26 cellular contexts compared by ENCODE assay signal in genomic region chr9:136264046-136264802, GRCh38. TPM values are rescaled to one million over a fixed set of nuclear protein-coding genes. Genes with fewer than 3 reads are reported as not detected.
DNase-seq lines count a peak whose midpoint lies in the region; ATAC-seq, FAIRE-seq and TF ChIP-seq lines count a peak whose summit lies in the region.
"Had no signal": no experiment of that assay in that cellular context is flagged by ENCODE, and none has a peak within 500 bp of the region (broad histone marks: within the 10 kb centered on the region; RNA-seq: fewer than 3 reads in every experiment).

No MANE protein-coding gene starts in this region.

- H3K4me3 ChIP-seq in left ventricle myocardium inferior: no peak overlapping the region
- no peak overlapping the region for H3K4me3 ChIP-seq in keratinocyte (ENCODE audit: control insufficient read depth in 2 of 3, extremely low read depth in 1 of 3, insufficient read depth in 2 of 3, low read depth in 1 of 3, low read length in 3 of 3)
- H3K4me3 ChIP-seq: coronary artery, tibial nerve had no signal

- H3K9ac ChIP-seq in keratinocyte (ENCODE audit: control insufficient read depth, extremely low read depth, insufficient read depth, low read length): no peak overlapping the region

- H3K36me3 ChIP-seq in left ventricle myocardium inferior (no peaks in the 10 kb centered on the region), keratinocyte (ENCODE audit: control insufficient read depth in 2 of 2, extremely low read depth in 1 of 2, insufficient read depth in 2 of 2, low read length in 2 of 2) (no peaks in the 10 kb centered on the region)
- H3K36me3 ChIP-seq: tibial nerve had no signal

- peak; percentile 47 for DNase-seq in Right ventricle myocardium inferior (ENCODE audit: missing footprints)
- DNase-seq in left ventricle myocardium inferior: no peak
- peak; percentile 57 for DNase-seq in RPMI8226
- DNase-seq in keratinocyte (ENCODE audit: low read depth, low spot score): no peak
- no peak for DNase-seq in Kasumi-1 (lab: John Stamatoyannopoulos, UW)
- no peak for DNase-seq in C1 segment of cervical spinal cord (lab: John Stamatoyannopoulos, UW)
- DNase-seq: activated CD4-positive, alpha-beta T cell treated with anti-CD3 and anti-CD28 coated beads, Interleukin-2, amount 50 U/mL, for 1 hour; activated naive CD4-positive, alpha-beta T cell; activated T-cell treated with anti-CD3 and anti-CD28 coated beads for 4 hours; aorta; EL; foreskin fibroblast; KBM-7; left cardiac atrium; midbrain; NCI-H1105 treated with DMSO at 0.1 percent for 48 hours; NCI-H345; Right ventricle myocardium superior; stimulated activated CD4-positive, alpha-beta T cell treated with anti-CD3 and anti-CD28 coated beads, Interleukin-15, amount 100 ng/mL, for 24 hours; T-cell had no signal

- dilution Hi-C loops in keratinocyte (cut with MboI; ENCODE audit: extremely low pct_ligation_motif_present, low sequenced_read_pairs): no loop called here

- TF ChIP-seq CTCF in left ventricle myocardium inferior (IDR thresholded peaks at IDR 0.05; ENCODE audit: borderline replicate concordance): no peak
- peak; percentile 29 to 60 (median 38) for TF ChIP-seq CTCF in keratinocyte (optimal IDR thresholded peaks at IDR 0.05 in 1 of 3, IDR thresholded peaks at IDR 0.05 in 1 of 3, conservative IDR thresholded peaks at IDR 0.05 in 1 of 3; ENCODE audit: extremely low read depth in 1 of 3, insufficient read depth in 2 of 3, low read length in 3 of 3)

- FAIRE-seq in keratinocyte (lab: Jason Lieb, UNC): no peak
- FAIRE-seq: H54 had no signal

- H4K20me1 ChIP-seq in keratinocyte (ENCODE audit: control insufficient read depth, extremely low read depth, insufficient read depth, low read length): no peaks in the 10 kb centered on the region

- intact Hi-C loops in Right ventricle myocardium inferior (cut with DNase I) (no loop called here), left ventricle myocardium inferior (cut with micrococcal nuclease) (no loop called here)

- no peaks in the 10 kb centered on the region for H3K79me2 ChIP-seq in keratinocyte (ENCODE audit: control insufficient read depth, insufficient read depth, low read length)

- H3K4me1 ChIP-seq in left ventricle myocardium inferior (peaks cover 9% of the 10 kb centered on the region), keratinocyte (ENCODE audit: control insufficient read depth, extremely low read depth, insufficient read depth, low read length) (peaks cover 5% of the 10 kb centered on the region)

- no peaks in the 10 kb centered on the region for H3K9me3 ChIP-seq in left ventricle myocardium inferior (replicated peaks)
- no peaks in the 10 kb centered on the region for H3K9me3 ChIP-seq in keratinocyte (ENCODE audit: control insufficient read depth, low read depth, low read length)
- H3K9me3 ChIP-seq: tibial nerve had no signal

- H2AFZ ChIP-seq in keratinocyte (ENCODE audit: control insufficient read depth, low read length): no peak overlapping the region

- H3K27ac ChIP-seq in left ventricle myocardium inferior (replicated peaks): no peak overlapping the region
- no peak overlapping the region for H3K27ac ChIP-seq in keratinocyte (ENCODE audit: control insufficient read depth, insufficient read depth, low read length)
- H3K27ac ChIP-seq: coronary artery, tibial nerve had no signal

- H3K27me3 ChIP-seq in left ventricle myocardium inferior (ENCODE audit: low read depth): peaks cover 49% of the 10 kb centered on the region
- H3K27me3 ChIP-seq in keratinocyte (ENCODE audit: control insufficient read depth, extremely low read depth, insufficient read depth, low read length): peaks cover 28% of the 10 kb centered on the region
- H3K27me3 ChIP-seq: tibial nerve had no signal

- no peak for ATAC-seq in Right ventricle myocardium inferior
- ATAC-seq in HG02642 (IDR thresholded peaks at IDR 0.05; ENCODE audit: poor library complexity, unreplicated experiment): no peak
- ATAC-seq in GM19351 (IDR thresholded peaks at IDR 0.05; ENCODE audit: unreplicated experiment): no peak
- ATAC-seq: left cardiac atrium; stimulated activated effector memory CD8-positive, alpha-beta T cell treated with anti-CD3 and anti-CD28 coated beads, Interleukin-12 subunit alpha, Interleukin-12 subunit beta, amount 100 ng/mL, for 72 hours; T-cell had no signal

- H3K9me1 ChIP-seq in keratinocyte (ENCODE audit: control insufficient read depth, extremely low read depth, insufficient read depth, low read length): no peaks in the 10 kb centered on the region

- H3K4me2 ChIP-seq in keratinocyte (ENCODE audit: control insufficient read depth, extremely low read depth, insufficient read depth, low read depth, low read length): no peak overlapping the region

RNA-seq across cellular contexts. Expression of gene QSOX2, which starts 18.6 kb away (rescaled TPM):
- total RNA-seq in Right ventricle myocardium inferior: 8.3 TPM
- total RNA-seq in left ventricle myocardium inferior: 8.0 TPM
- 6.9 to 11.9 TPM (median 10.9 TPM) in 3 replicates for polyA plus RNA-seq in keratinocyte
- 7.8 TPM for polyA plus RNA-seq in keratinocyte (2011; ENCODE audit: low read depth)
- 2.4 and 3.4 TPM in 2 replicates for polyA plus RNA-seq in keratinocyte (2011; cell fraction: cytosol; rRNA removed)
- 22.9 and 28.2 TPM in 2 replicates for polyA plus RNA-seq in keratinocyte (2011; cell fraction: nucleus; rRNA removed)
- 6.2 and 8.8 TPM in 2 replicates for polyA plus RNA-seq in keratinocyte (2012; ENCODE audit: low replicate concordance)
- polyA minus RNA-seq in keratinocyte: 8.9 to 11.9 TPM (median 9.2 TPM) in 3 replicates
- polyA minus RNA-seq in keratinocyte (2011; cell fraction: cytosol; rRNA and poly(A)+ RNA removed): 5.8 TPM
- 15.0 and 25.2 TPM in 2 replicates for polyA minus RNA-seq in keratinocyte (2011; cell fraction: nucleus; rRNA and poly(A)+ RNA removed)

RNA-seq across cellular contexts. Expression of gene CCDC187, which starts 39.7 kb away (rescaled TPM):
- total RNA-seq in Right ventricle myocardium inferior (not detected), left ventricle myocardium inferior (not detected)
- polyA plus RNA-seq in keratinocyte: 0.03 to 0.04 TPM in 2 of 3 replicates, not detected in the other
- not detected for polyA plus RNA-seq in keratinocyte (2011; ENCODE audit: low read depth)
- polyA plus RNA-seq in keratinocyte (2011; cell fraction: cytosol; rRNA removed): not detected in 2 replicates
- 0.03 TPM in 1 of 2 replicates, not detected in the other for polyA plus RNA-seq in keratinocyte (2011; cell fraction: nucleus; rRNA removed)
- not detected in 2 replicates for polyA plus RNA-seq in keratinocyte (2012; ENCODE audit: low replicate concordance)
- 0.26 TPM in 1 of 3 replicates, not detected in the others for polyA minus RNA-seq in keratinocyte
- polyA minus RNA-seq in keratinocyte (2011; cell fraction: cytosol; rRNA and poly(A)+ RNA removed): not detected
- not detected in 2 replicates for polyA minus RNA-seq in keratinocyte (2011; cell fraction: nucleus; rRNA and poly(A)+ RNA removed)
- total RNA-seq: aorta, left cardiac atrium, Right ventricle myocardium superior had no signal
- polyA plus RNA-seq: aorta had no signal

RNA-seq across cellular contexts. Expression of gene LHX3, which starts 59.3 kb away (rescaled TPM):
- total RNA-seq in Right ventricle myocardium inferior: not detected
- not detected for total RNA-seq in left ventricle myocardium inferior
- polyA plus RNA-seq in keratinocyte: not detected in 3 replicates
- polyA plus RNA-seq in keratinocyte (2011; ENCODE audit: low read depth): not detected
- not detected in 2 replicates for polyA plus RNA-seq in keratinocyte (2011; cell fraction: cytosol; rRNA removed)
- 0.07 TPM in 1 of 2 replicates, not detected in the other for polyA plus RNA-seq in keratinocyte (2011; cell fraction: nucleus; rRNA removed)
- not detected in 2 replicates for polyA plus RNA-seq in keratinocyte (2012; ENCODE audit: low replicate concordance)
- not detected in 3 replicates for polyA minus RNA-seq in keratinocyte
- not detected for polyA minus RNA-seq in keratinocyte (2011; cell fraction: cytosol; rRNA and poly(A)+ RNA removed)
- not detected in 2 replicates for polyA minus RNA-seq in keratinocyte (2011; cell fraction: nucleus; rRNA and poly(A)+ RNA removed)
- total RNA-seq: aorta, left cardiac atrium, Right ventricle myocardium superior, tibial nerve had no signal
- polyA plus RNA-seq: aorta had no signal

Comparison
In these comparisons a context has a peak if more than half of its experiments do, and no peak if none do; other contexts are left out.
1. DNase-seq: peak in Right ventricle myocardium inferior (single experiment) and RPMI8226 (single experiment); none in left ventricle myocardium inferior (single experiment), keratinocyte (single experiment), Kasumi-1 (0 of 2) and C1 segment of cervical spinal cord (0 of 14).